Comparison of ENCODE assay signal across 8 cellular contexts in genomic region chr10:100986623-100986951, GRCh38. TPM values are rescaled to one million over a fixed set of nuclear protein-coding genes. Genes with fewer than 3 reads are reported as not detected.
DNase-seq lines count a peak whose midpoint lies in the region; ATAC-seq, FAIRE-seq and TF ChIP-seq lines count a peak whose summit lies in the region.

No MANE protein-coding gene starts in this region.

- H3K9ac ChIP-seq in GM12878 (ENCODE audit: control insufficient read depth, insufficient read depth, low read length) = peak overlapping the region; percentile 86

- peak overlapping the region; percentile 91 for H3K4me3 Mint-ChIP-seq in activated naive CD4-positive, alpha-beta T cell treated with anti-CD3 and anti-CD28 coated beads for 36 hours
- H3K4me3 Mint-ChIP-seq in type B pancreatic cell = peak overlapping the region; percentile 98

- H4K20me1 ChIP-seq in GM12878 (ENCODE audit: control insufficient read depth, insufficient read depth) = no peaks in the 10 kb centered on the region

- 9% methylated on average over 17 of the region's 17 CpGs for WGBS in GM12878 (ENCODE audit: insufficient coverage, insufficient replicate concordance, low lambda C conversion rate, missing lambda C conversion rate)
- 18 to 25% methylated on average over 16 to 17 of the region's 17 CpGs for WGBS in lower leg skin, 2 donors

- H3K9me3 ChIP-seq in GM12878 (replicated peaks; ENCODE audit: control insufficient read depth, insufficient read depth, low read length) = no peaks in the 10 kb centered on the region

- SMC1A ChIA-PET in GM12878 (lab: Charles Lee; ENCODE audit: uncharacterized antibody, unreplicated experiment) = interaction anchor here (1.2 kb wide), 1 partner anchor 11 kb away, joined by 5 read pairs; no protein-coding TSS in a partner anchor

- in situ Hi-C loops in GM12878 (cut with MboI) = no loop called here

- peak overlapping the region; percentile 98 for H3K4me3 ChIP-seq in GM12878
- H3K4me3 ChIP-seq in lower leg skin (ENCODE audit: low read depth, poor library complexity, severe bottlenecking) = peak overlapping the region; percentile 76

- H3K4me2 ChIP-seq in GM12878 (ENCODE audit: control insufficient read depth, insufficient read depth) = peak overlapping the region; percentile 100

- peak overlapping the region; percentile 99 for H2AFZ ChIP-seq in GM12878 (ENCODE audit: control insufficient read depth, low read depth, low read length)

- CTCF ChIA-PET in activated naive CD4-positive, alpha-beta T cell treated with anti-CD3 and anti-CD28 coated beads for 36 hours (lab: Charles Lee) = interaction anchor here (0.9 to 5.7 kb wide), 3 partner anchors 11 to 55 kb away, joined by 3 to 33 read pairs (median 3); partner anchors contain the start of gene LZTS2
- CTCF ChIA-PET in GM12878 (lab: Yijun Ruan, JAX) = interaction anchor here (0.6 to 5.5 kb wide), 6 partner anchors 10 to 417 kb away, joined by 3 to 42 read pairs (median 3); partner anchors contain the start of gene LZTS2

- BruUV-seq in GM12878 (replicated peaks; lab: Mats Ljungman, UMichigan) = TSS peak; percentile 84

- peaks cover 30% of the 10 kb centered on the region for H3K36me3 Mint-ChIP-seq in activated naive CD4-positive, alpha-beta T cell treated with anti-CD3 and anti-CD28 coated beads for 36 hours (ENCODE audit: low read depth)
- H3K36me3 Mint-ChIP-seq in type B pancreatic cell = peaks cover 20% of the 10 kb centered on the region

- TF ChIP-seq EP300 in GM12878 (IDR thresholded peaks at IDR 0.05; ENCODE audit: borderline replicate concordance in 1 of 2, control insufficient read depth in 1 of 2, low read depth in 2 of 2, low read length in 2 of 2) = no peak

- peaks cover 9 to 14% of the 10 kb centered on the region in 2 experiments; a peak in 3 of 4 replicates for H3K36me3 ChIP-seq in GM12878 (ENCODE audit: control insufficient read depth in 2 of 2, insufficient read depth in 2 of 2, low read length in 1 of 2)

- H3K27ac Mint-ChIP-seq in activated naive CD4-positive, alpha-beta T cell treated with anti-CD3 and anti-CD28 coated beads for 36 hours = no peak overlapping the region
- H3K27ac Mint-ChIP-seq in type B pancreatic cell = peak overlapping the region; percentile 92

- peaks cover 51% of the 10 kb centered on the region for H3K4me1 Mint-ChIP-seq in activated naive CD4-positive, alpha-beta T cell treated with anti-CD3 and anti-CD28 coated beads for 36 hours (ENCODE audit: low read depth)
- H3K4me1 Mint-ChIP-seq in type B pancreatic cell (ENCODE audit: unreplicated experiment) = peaks cover 25% of the 10 kb centered on the region

- H3K27me3 Mint-ChIP-seq in activated naive CD4-positive, alpha-beta T cell treated with anti-CD3 and anti-CD28 coated beads for 36 hours (ENCODE audit: low read depth) = no peaks in the 10 kb centered on the region
- H3K27me3 Mint-ChIP-seq in type B pancreatic cell = no peaks in the 10 kb centered on the region

- RAD21 ChIA-PET in GM12878 (lab: Charles Lee; ENCODE audit: unreplicated experiment) = no interaction called here

- FAIRE-seq in GM12878 (lab: Jason Lieb, UNC) = no peak

- TF ChIP-seq RAD21 in GM12878 (IDR thresholded peaks at IDR 0.05; ENCODE audit: insufficient read depth, low read depth, low read length) = no peak

- no peak for TF ChIP-seq CTCF in GM12878 (IDR thresholded peaks at IDR 0.05 in 2 of 3, conservative IDR thresholded peaks at IDR 0.05 in 1 of 3; ENCODE audit: control insufficient read depth in 2 of 3, extremely low read depth in 1 of 3, insufficient read depth in 1 of 3, low read depth in 3 of 3, low read length in 3 of 3)
- TF ChIP-seq CTCF in lower leg skin (IDR thresholded peaks at IDR 0.05) = no peak
- TF ChIP-seq CTCF in type B pancreatic cell (conservative IDR thresholded peaks at IDR 0.05) = no peak

- intact Hi-C loops in activated naive CD4-positive, alpha-beta T cell treated with anti-CD3 and anti-CD28 coated beads for 36 hours (cut with micrococcal nuclease) = loop anchor here (2.0 kb wide), 1 partner anchor 74 kb away; the partner anchor contains the start of gene SLF2
- intact Hi-C loops in GM12878 (cut with micrococcal nuclease; ENCODE audit: unreplicated experiment) = no loop called here
- intact Hi-C loops in lower leg skin (cut with DNase I; ENCODE audit: low total_unique reads) = no loop called here

- TF ChIP-seq POLR2A in GM12878 (IDR thresholded peaks at IDR 0.05; ENCODE audit: low read depth, low read length) = no peak
- no peak for TF ChIP-seq POLR2A in lower leg skin (IDR thresholded peaks at IDR 0.05)

- ATAC-seq in GM12878 = no peak
- no peak for ATAC-seq in HG02884 (IDR thresholded peaks at IDR 0.05; ENCODE audit: unreplicated experiment)

- DNase-seq in activated naive CD4-positive, alpha-beta T cell treated with anti-CD3 and anti-CD28 coated beads for 36 hours = no peak
- no peak for DNase-seq in activated naive CD4-positive, alpha-beta T cell treated with Interleukin-2 at 50 U/mL for 16 hours
- DNase-seq in GM12878 (ENCODE audit: low read depth, low spot score) (no peak), lower leg skin (ENCODE audit: low spot score in 2 of 2) (peak in 1 of 2 donors; percentile 83), type B pancreatic cell (ENCODE audit: extremely low spot score, unreplicated experiment) (no peak), SW480 (ENCODE audit: low spot score) (no peak), GM19238 (ENCODE audit: insufficient read length, low spot score) (no peak)

- peaks cover 16% of the 10 kb centered on the region for H3K4me1 ChIP-seq in GM12878 (ENCODE audit: control insufficient read depth, insufficient read depth, low read length)

- POLR2A ChIA-PET in GM12878 (lab: Charles Lee) = interaction anchor here (2.8 kb wide), 1 partner anchor 11 kb away, joined by 23 read pairs; the partner anchor contains the start of gene LZTS2

- peaks cover 37% of the 10 kb centered on the region for H3K79me2 ChIP-seq in GM12878 (ENCODE audit: control insufficient read depth, insufficient read depth, low read length)

- no peaks in the 10 kb centered on the region for H3K9me3 Mint-ChIP-seq in activated naive CD4-positive, alpha-beta T cell treated with anti-CD3 and anti-CD28 coated beads for 36 hours
- H3K9me3 Mint-ChIP-seq in type B pancreatic cell = no peaks in the 10 kb centered on the region

- H3K27me3 ChIP-seq in GM12878 (replicated peaks in 1 of 2; ENCODE audit: control insufficient read depth in 2 of 2, insufficient read depth in 2 of 2, low read length in 1 of 2) = no peaks in the 10 kb centered on the region

- H3K27ac ChIP-seq in GM12878 (ENCODE audit: control insufficient read depth, insufficient read depth) = no peak overlapping the region

RNA-seq across cellular contexts. Expression of gene MRPL43, which starts 0.7 kb away (rescaled TPM):
- 10 to 100 TPM; 45.0 to 47.3 TPM for total RNA-seq in activated naive CD4-positive, alpha-beta T cell treated with anti-CD3 and anti-CD28 coated beads for 36 hours
- total RNA-seq in GM12878 (2013; cell fraction: nucleolus; rRNA removed) = 30.3 and 37.0 TPM in 2 replicates
- total RNA-seq in GM12878 (2014; rRNA removed) (74.8 and 84.7 TPM in 2 replicates), GM12878 (2014; rRNA removed; fragmentation: Illumina TruSeq; extraction: Trizol) (34.3 and 40.1 TPM in 2 replicates), GM12878 (2021) (58.6 and 65.5 TPM in 2 replicates), lower leg skin (100 to 1,000 TPM in 2 of 4 donors, 10 to 100 TPM in 2; 82.2 to 132 (median 100) TPM), type B pancreatic cell (ENCODE audit: low replicate concordance) (69.7 and 74.2 TPM in 2 replicates)
- 30.0 TPM for polyA plus RNA-seq in GM12878 (2011; ENCODE audit: low read depth)
- polyA plus RNA-seq in GM12878 (2011; rRNA removed) (39.3 and 64.7 TPM in 2 replicates), GM12878 (2014; fragmentation: Illumina TruSeq; extraction: Trizol) (15.9 and 24.8 TPM in 2 replicates), GM12878 (2014; fragmentation: Nextera tagmentation; extraction: Ambion mirVana) (10 to 100 TPM; 16.6 to 24.2 TPM), GM12878 (2014; rRNA removed) (102 and 115 TPM in 2 replicates), GM12878 (2016; fragmentation: Nextera tagmentation; extraction: Ambion mirVana) (100 to 1,000 TPM; 101 to 108 TPM)
- polyA plus RNA-seq in GM12878 (2011; cell fraction: cytosol; rRNA removed) = 79.2 and 143 TPM in 2 replicates
- 106 and 124 TPM in 2 replicates for polyA plus RNA-seq in GM12878 (2011; cell fraction: nucleus; rRNA removed)
- 67.6 and 72.0 TPM in 2 replicates for polyA plus RNA-seq in GM12878 (2012)
- 25.1 and 42.2 TPM in 2 replicates for polyA minus RNA-seq in GM12878 (2011; rRNA and poly(A)+ RNA removed)
- polyA minus RNA-seq in GM12878 (2011; cell fraction: cytosol; rRNA and poly(A)+ RNA removed) = 20.7 and 27.8 TPM in 2 replicates
- polyA minus RNA-seq in GM12878 (2011; cell fraction: nucleus; rRNA and poly(A)+ RNA removed) = 30.9 and 40.5 TPM in 2 replicates

RNA-seq across cellular contexts. Expression of gene TWNK, which starts 0.8 kb away (rescaled TPM):
- total RNA-seq in activated naive CD4-positive, alpha-beta T cell treated with anti-CD3 and anti-CD28 coated beads for 36 hours = 10 to 100 TPM; 10.4 to 11.4 TPM
- total RNA-seq in GM12878 (2013; cell fraction: nucleolus; rRNA removed) = 9.5 and 10.3 TPM in 2 replicates
- 19.3 and 20.4 TPM in 2 replicates for total RNA-seq in GM12878 (2014; rRNA removed)
- 14.0 and 17.2 TPM in 2 replicates for total RNA-seq in GM12878 (2014; rRNA removed; fragmentation: Illumina TruSeq; extraction: Trizol)
- 19.5 and 23.0 TPM in 2 replicates for total RNA-seq in GM12878 (2021)
- polyA plus RNA-seq in GM12878 (2011; ENCODE audit: low read depth) = 12.9 TPM
- polyA plus RNA-seq in GM12878 (2011; rRNA removed) = 13.7 and 16.9 TPM in 2 replicates
- 17.4 and 18.4 TPM in 2 replicates for polyA plus RNA-seq in GM12878 (2011; cell fraction: cytosol; rRNA removed)
- 15.9 and 18.3 TPM in 2 replicates for polyA plus RNA-seq in GM12878 (2011; cell fraction: nucleus; rRNA removed)
- polyA plus RNA-seq in GM12878 (2012) = 13.3 and 19.0 TPM in 2 replicates
- 32.4 and 32.8 TPM in 2 replicates for polyA plus RNA-seq in GM12878 (2014; fragmentation: Illumina TruSeq; extraction: Trizol)
- 10 to 100 TPM; 13.6 to 19.0 TPM for polyA plus RNA-seq in GM12878 (2014; fragmentation: Nextera tagmentation; extraction: Ambion mirVana)
- 19.3 and 22.3 TPM in 2 replicates for polyA plus RNA-seq in GM12878 (2014; rRNA removed)
- polyA plus RNA-seq in GM12878 (2016; fragmentation: Nextera tagmentation; extraction: Ambion mirVana) = 10 to 100 TPM; 14.4 to 16.6 TPM
- 17.1 and 19.5 TPM in 2 replicates for polyA minus RNA-seq in GM12878 (2011; rRNA and poly(A)+ RNA removed)
- 3.1 and 7.5 TPM in 2 replicates for polyA minus RNA-seq in GM12878 (2011; cell fraction: cytosol; rRNA and poly(A)+ RNA removed)
- polyA minus RNA-seq in GM12878 (2011; cell fraction: nucleus; rRNA and poly(A)+ RNA removed) = 5.9 and 12.2 TPM in 2 replicates
- total RNA-seq in lower leg skin = 1 to 10 TPM; 4.2 to 9.2 (median 6.4) TPM
- 11.3 and 19.2 TPM in 2 replicates for total RNA-seq in type B pancreatic cell (ENCODE audit: low replicate concordance)

RNA-seq across cellular contexts. Expression of gene LZTS2, which starts 13.0 kb away (rescaled TPM):
- total RNA-seq in activated naive CD4-positive, alpha-beta T cell treated with anti-CD3 and anti-CD28 coated beads for 36 hours = 1 to 10 TPM; 8.3 to 8.9 TPM
- total RNA-seq in GM12878 (2013; cell fraction: nucleolus; rRNA removed) = 33.5 and 42.4 TPM in 2 replicates
- total RNA-seq in GM12878 (2014; rRNA removed) (6.2 and 6.7 TPM in 2 replicates), GM12878 (2014; rRNA removed; fragmentation: Illumina TruSeq; extraction: Trizol) (3.8 and 3.9 TPM in 2 replicates), GM12878 (2021) (12.2 and 13.4 TPM in 2 replicates), lower leg skin (10 to 100 TPM; 58.9 to 81.4 (median 71.2) TPM), type B pancreatic cell (ENCODE audit: low replicate concordance) (50.2 and 86.6 TPM in 2 replicates)
- polyA plus RNA-seq in GM12878 (2011; ENCODE audit: low read depth) = 3.1 TPM
- polyA plus RNA-seq in GM12878 (2011; rRNA removed) (7.1 and 11.2 TPM in 2 replicates), GM12878 (2014; fragmentation: Illumina TruSeq; extraction: Trizol) (1.7 and 3.0 TPM in 2 replicates), GM12878 (2014; fragmentation: Nextera tagmentation; extraction: Ambion mirVana) (under 1 TPM; 0.08 to 0.37 TPM), GM12878 (2014; rRNA removed) (9.9 and 11.9 TPM in 2 replicates), GM12878 (2016; fragmentation: Nextera tagmentation; extraction: Ambion mirVana) (1 to 10 TPM; 7.7 to 7.9 TPM)
- polyA plus RNA-seq in GM12878 (2011; cell fraction: cytosol; rRNA removed) = 21.4 and 22.7 TPM in 2 replicates
- polyA plus RNA-seq in GM12878 (2011; cell fraction: nucleus; rRNA removed) = 73.4 and 102 TPM in 2 replicates
- 9.3 and 11.8 TPM in 2 replicates for polyA plus RNA-seq in GM12878 (2012)
- 6.1 and 17.8 TPM in 2 replicates for polyA minus RNA-seq in GM12878 (2011; rRNA and poly(A)+ RNA removed)
- 6.3 and 9.9 TPM in 2 replicates for polyA minus RNA-seq in GM12878 (2011; cell fraction: cytosol; rRNA and poly(A)+ RNA removed)
- 14.6 and 21.9 TPM in 2 replicates for polyA minus RNA-seq in GM12878 (2011; cell fraction: nucleus; rRNA and poly(A)+ RNA removed)

RNA-seq across cellular contexts. Expression of gene SEMA4G, which starts 17.3 kb away (rescaled TPM):
- total RNA-seq in activated naive CD4-positive, alpha-beta T cell treated with anti-CD3 and anti-CD28 coated beads for 36 hours = under 1 TPM; 0.48 to 0.59 TPM
- 2.6 and 4.3 TPM in 2 replicates for total RNA-seq in GM12878 (2013; cell fraction: nucleolus; rRNA removed)
- 0.05 TPM in 1 of 2 replicates, not detected in the other for total RNA-seq in GM12878 (2014; rRNA removed)
- not detected in 2 replicates for total RNA-seq in GM12878 (2014; rRNA removed; fragmentation: Illumina TruSeq; extraction: Trizol)
- 0.19 and 0.23 TPM in 2 replicates for total RNA-seq in GM12878 (2021)
- 6.5 TPM for polyA plus RNA-seq in GM12878 (2011; ENCODE audit: low read depth)
- polyA plus RNA-seq in GM12878 (2011; rRNA removed) = 0.91 and 2.3 TPM in 2 replicates
- 2.0 and 2.7 TPM in 2 replicates for polyA plus RNA-seq in GM12878 (2011; cell fraction: cytosol; rRNA removed)
- 4.8 and 8.4 TPM in 2 replicates for polyA plus RNA-seq in GM12878 (2011; cell fraction: nucleus; rRNA removed)
- 2.2 and 2.3 TPM in 2 replicates for polyA plus RNA-seq in GM12878 (2012)
- 0.25 and 0.62 TPM in 2 replicates for polyA plus RNA-seq in GM12878 (2014; fragmentation: Illumina TruSeq; extraction: Trizol)
- not detected for polyA plus RNA-seq in GM12878 (2014; fragmentation: Nextera tagmentation; extraction: Ambion mirVana)
- polyA plus RNA-seq in GM12878 (2014; rRNA removed) = 0.09 and 0.22 TPM in 2 replicates
- polyA plus RNA-seq in GM12878 (2016; fragmentation: Nextera tagmentation; extraction: Ambion mirVana) = under 1 TPM; 0.63 to 0.88 TPM
- polyA minus RNA-seq in GM12878 (2011; rRNA and poly(A)+ RNA removed) = 2.1 and 2.2 TPM in 2 replicates
- 0.42 and 0.67 TPM in 2 replicates for polyA minus RNA-seq in GM12878 (2011; cell fraction: cytosol; rRNA and poly(A)+ RNA removed)
- polyA minus RNA-seq in GM12878 (2011; cell fraction: nucleus; rRNA and poly(A)+ RNA removed) = 0.60 and 1.9 TPM in 2 replicates
- total RNA-seq in lower leg skin = 10 to 100 TPM; 15.3 to 31.9 (median 23.6) TPM
- total RNA-seq in type B pancreatic cell (ENCODE audit: low replicate concordance) = 28.0 and 46.0 TPM in 2 replicates

RNA-seq across cellular contexts. Expression of gene PDZD7, which starts 44.3 kb away (rescaled TPM):
- under 1 TPM; 0.37 to 0.62 TPM for total RNA-seq in activated naive CD4-positive, alpha-beta T cell treated with anti-CD3 and anti-CD28 coated beads for 36 hours
- total RNA-seq in GM12878 (2013; cell fraction: nucleolus; rRNA removed) = not detected in 2 replicates
- total RNA-seq in GM12878 (2014; rRNA removed) (not detected in 2 replicates), GM12878 (2014; rRNA removed; fragmentation: Illumina TruSeq; extraction: Trizol) (not detected in 2 replicates), GM12878 (2021) (not detected in 2 replicates), lower leg skin (1 to 10 TPM; 1.5 to 9.0 (median 3.5) TPM), type B pancreatic cell (ENCODE audit: low replicate concordance) (1.4 and 2.0 TPM in 2 replicates)
- not detected for polyA plus RNA-seq in GM12878 (2011; ENCODE audit: low read depth)
- polyA plus RNA-seq in GM12878 (2011; rRNA removed) (0.01 TPM in 1 of 2 replicates, not detected in the other), GM12878 (2014; fragmentation: Illumina TruSeq; extraction: Trizol) (0.03 TPM in 1 of 2 replicates, not detected in the other), GM12878 (2014; fragmentation: Nextera tagmentation; extraction: Ambion mirVana) (not detected), GM12878 (2014; rRNA removed) (0.03 TPM in 1 of 2 replicates, not detected in the other), GM12878 (2016; fragmentation: Nextera tagmentation; extraction: Ambion mirVana) (under 1 TPM in 1 of 2 experiments, not detected in 1; 0.20 TPM)
- polyA plus RNA-seq in GM12878 (2011; cell fraction: cytosol; rRNA removed) = 0.01 and 0.02 TPM in 2 replicates
- polyA plus RNA-seq in GM12878 (2011; cell fraction: nucleus; rRNA removed) = 0.04 and 0.07 TPM in 2 replicates
- polyA plus RNA-seq in GM12878 (2012) = 0.03 TPM in 1 of 2 replicates, not detected in the other
- not detected in 2 replicates for polyA minus RNA-seq in GM12878 (2011; rRNA and poly(A)+ RNA removed)
- polyA minus RNA-seq in GM12878 (2011; cell fraction: cytosol; rRNA and poly(A)+ RNA removed) = not detected in 2 replicates
- 0.12 TPM in 1 of 2 replicates, not detected in the other for polyA minus RNA-seq in GM12878 (2011; cell fraction: nucleus; rRNA and poly(A)+ RNA removed)
